ENCODE assay signal across 11 cellular contexts in genomic region chr6:39003072-39003471, GRCh38. TPM values are rescaled to one million over a fixed set of nuclear protein-coding genes. Genes with fewer than 3 reads are reported as not detected.
DNase-seq lines count a peak whose midpoint lies in the region; ATAC-seq and TF ChIP-seq lines count a peak whose summit lies in the region.
"Had no signal": no experiment of that assay in that cellular context is flagged by ENCODE, and none has a peak within 500 bp of the region (broad histone marks: within the 10 kb centered on the region; RNA-seq: fewer than 3 reads in every experiment).

No MANE protein-coding gene starts in this region.

- peak; percentile 54 for DNase-seq in activated CD8-positive, alpha-beta T cell treated with anti-CD3 and anti-CD28 coated beads for 36 hours
- no peak for DNase-seq in activated CD8-positive, alpha-beta T cell treated with anti-CD3 and anti-CD28 coated beads, Interleukin-2, amount 10 ng/mL, durations not matched to agents 7 days and 5 days
- peak; percentile 52 for DNase-seq in WTC11 (ENCODE audit: low spot score)
- DNase-seq in neuronal stem cell (ENCODE audit: low spot score), result peak; percentile 12
- DNase-seq in middle frontal gyrus (ENCODE audit: extremely low spot score, low spot score), result no peak
- DNase-seq in RKO (ENCODE audit: low spot score), result no peak
- no peak for DNase-seq in lower lobe of right lung
- DNase-seq: NCI-H1048 had no signal

- H3K36me3 ChIP-seq in neuronal stem cell (replicated peaks in 1 of 2; ENCODE audit: control insufficient read depth in 2 of 2, insufficient read depth in 2 of 2, low read length in 2 of 2) (no peaks in the 10 kb centered on the region), lower lobe of right lung (no peaks in the 10 kb centered on the region)

- no peaks in the 10 kb centered on the region for H3K9me3 Mint-ChIP-seq in activated CD8-positive, alpha-beta T cell treated with anti-CD3 and anti-CD28 coated beads for 36 hours
- no peaks in the 10 kb centered on the region for H3K9me3 Mint-ChIP-seq in activated CD8-positive, alpha-beta T cell treated with anti-CD3 and anti-CD28 coated beads, Interleukin-2, amount 10 ng/mL, durations not matched to agents 7 days and 5 days (ENCODE audit: insufficient read depth)
- H3K9me3 Mint-ChIP-seq in WTC11, result no peaks in the 10 kb centered on the region

- H3K4me1 ChIP-seq in neuronal stem cell (ENCODE audit: control insufficient read depth in 2 of 2, insufficient read depth in 1 of 2, low read depth in 1 of 2, low read length in 2 of 2) (no peaks in the 10 kb centered on the region), lower lobe of right lung (no peaks in the 10 kb centered on the region)

- H3K79me1 ChIP-seq in neuronal stem cell (ENCODE audit: low read depth, low read length), result no peaks in the 10 kb centered on the region

- H4K8ac ChIP-seq in neuronal stem cell (ENCODE audit: low read depth, low read length), result no peak overlapping the region

- no peak overlapping the region for H3K27ac Mint-ChIP-seq in activated CD8-positive, alpha-beta T cell treated with anti-CD3 and anti-CD28 coated beads for 36 hours
- no peak overlapping the region for H3K27ac Mint-ChIP-seq in activated CD8-positive, alpha-beta T cell treated with anti-CD3 and anti-CD28 coated beads, Interleukin-2, amount 10 ng/mL, durations not matched to agents 7 days and 5 days
- no peak overlapping the region for H3K27ac Mint-ChIP-seq in WTC11

- H3K27me3 ChIP-seq in neuronal stem cell (ENCODE audit: control insufficient read depth in 3 of 3, insufficient read depth in 3 of 3, low read depth in 1 of 3, low read length in 3 of 3), result peaks cover 0 to 28% (median 0%) of the 10 kb centered on the region in 3 experiments
- H3K27me3 ChIP-seq in lower lobe of right lung (ENCODE audit: low read depth), result peaks cover 11% of the 10 kb centered on the region

- H3K9me3 ChIP-seq in neuronal stem cell (replicated peaks in 1 of 2; ENCODE audit: control insufficient read depth in 2 of 2, insufficient read depth in 1 of 2, low read depth in 1 of 2, low read length in 2 of 2) (no peaks in the 10 kb centered on the region), lower lobe of right lung (no peaks in the 10 kb centered on the region)

- H3K36me3 Mint-ChIP-seq in activated CD8-positive, alpha-beta T cell treated with anti-CD3 and anti-CD28 coated beads for 36 hours (ENCODE audit: low read depth), result no peaks in the 10 kb centered on the region
- H3K36me3 Mint-ChIP-seq in activated CD8-positive, alpha-beta T cell treated with anti-CD3 and anti-CD28 coated beads, Interleukin-2, amount 10 ng/mL, durations not matched to agents 7 days and 5 days (ENCODE audit: low read depth), result no peaks in the 10 kb centered on the region
- H3K36me3 Mint-ChIP-seq in WTC11, result no peaks in the 10 kb centered on the region

- no peak overlapping the region for H4K91ac ChIP-seq in neuronal stem cell (ENCODE audit: low read depth, low read length, poor library complexity)

- H3K4me3 Mint-ChIP-seq in activated CD8-positive, alpha-beta T cell treated with anti-CD3 and anti-CD28 coated beads for 36 hours, result no peak overlapping the region
- H3K4me3 Mint-ChIP-seq in activated CD8-positive, alpha-beta T cell treated with anti-CD3 and anti-CD28 coated beads, Interleukin-2, amount 10 ng/mL, durations not matched to agents 7 days and 5 days, result no peak overlapping the region
- no peak overlapping the region for H3K4me3 Mint-ChIP-seq in WTC11

- H3K14ac ChIP-seq in neuronal stem cell (ENCODE audit: low read length), result no peak overlapping the region

- no peak overlapping the region for H2AFZ ChIP-seq in neuronal stem cell (ENCODE audit: low read length)

- ATAC-seq in activated CD8-positive, alpha-beta T cell treated with anti-CD3 and anti-CD28 coated beads for 36 hours, result no peak
- no peak for ATAC-seq in activated CD8-positive, alpha-beta T cell treated with anti-CD3 and anti-CD28 coated beads, Interleukin-2, amount 10 ng/mL, durations not matched to agents 7 days and 5 days
- ATAC-seq in WTC11, result peak; percentile 76
- no peak for ATAC-seq in lower lobe of right lung

- peaks cover 32% of the 10 kb centered on the region for H3K27me3 Mint-ChIP-seq in activated CD8-positive, alpha-beta T cell treated with anti-CD3 and anti-CD28 coated beads for 36 hours
- peaks cover 45% of the 10 kb centered on the region for H3K27me3 Mint-ChIP-seq in activated CD8-positive, alpha-beta T cell treated with anti-CD3 and anti-CD28 coated beads, Interleukin-2, amount 10 ng/mL, durations not matched to agents 7 days and 5 days (ENCODE audit: low read depth)
- peaks cover 8% of the 10 kb centered on the region for H3K27me3 Mint-ChIP-seq in WTC11 (ENCODE audit: low read depth)

- WGBS in neuronal stem cell (ENCODE audit: extremely low coverage in 2 of 2, insufficient read length in 2 of 2, insufficient replicate concordance in 1 of 2), 2 donors, result no CpG with 5 or more reads among the region's 3 CpGs

- POLR2A ChIA-PET in activated CD8-positive, alpha-beta T cell treated with anti-CD3 and anti-CD28 coated beads for 36 hours (lab: Charles Lee), result no interaction called here
- POLR2A ChIA-PET in activated CD8-positive, alpha-beta T cell treated with anti-CD3 and anti-CD28 coated beads, Interleukin-2, amount 10 ng/mL, durations not matched to agents 7 days and 5 days (lab: Charles Lee), result no interaction called here
- POLR2A ChIA-PET in WTC11 (lab: Charles Lee), result no interaction called here

- intact Hi-C loops in activated CD8-positive, alpha-beta T cell treated with anti-CD3 and anti-CD28 coated beads for 36 hours (cut with micrococcal nuclease), result no loop called here
- intact Hi-C loops in lower lobe of right lung (cut with DNase I), result no loop called here

- H3K4me3 ChIP-seq in neuronal stem cell (ENCODE audit: low read length in 2 of 2) (no peak overlapping the region), lower lobe of right lung (no peak overlapping the region)

- H3K18ac ChIP-seq in neuronal stem cell (ENCODE audit: low read length), result no peak overlapping the region

- H3K4ac ChIP-seq in neuronal stem cell (ENCODE audit: low read length), result no peak overlapping the region

- H2BK15ac ChIP-seq in neuronal stem cell (ENCODE audit: low read length), result no peak overlapping the region

- H3K23ac ChIP-seq in neuronal stem cell (ENCODE audit: low read depth, low read length, poor library complexity), result no peak overlapping the region

- no peaks in the 10 kb centered on the region for H3K4me1 Mint-ChIP-seq in activated CD8-positive, alpha-beta T cell treated with anti-CD3 and anti-CD28 coated beads for 36 hours (ENCODE audit: low read depth)
- no peaks in the 10 kb centered on the region for H3K4me1 Mint-ChIP-seq in activated CD8-positive, alpha-beta T cell treated with anti-CD3 and anti-CD28 coated beads, Interleukin-2, amount 10 ng/mL, durations not matched to agents 7 days and 5 days (ENCODE audit: low read depth)
- no peaks in the 10 kb centered on the region for H3K4me1 Mint-ChIP-seq in WTC11

- CTCF ChIA-PET in activated CD8-positive, alpha-beta T cell treated with anti-CD3 and anti-CD28 coated beads for 36 hours (lab: Charles Lee), result interaction anchor here (0.6 to 4.7 kb wide), 17 partner anchors 15 to 311 kb away, joined by 3 to 26 read pairs (median 5); partner anchors contain the start of gene KCNK17
- CTCF ChIA-PET in activated CD8-positive, alpha-beta T cell treated with anti-CD3 and anti-CD28 coated beads, Interleukin-2, amount 10 ng/mL, durations not matched to agents 7 days and 5 days (lab: Charles Lee), result interaction anchor here (0.6 to 1.7 kb wide), 6 partner anchors 99 to 307 kb away, joined by 3 to 7 read pairs (median 4); no protein-coding TSS in a partner anchor
- CTCF ChIA-PET in WTC11 (lab: Charles Lee), result interaction anchor here (0.7 to 5.1 kb wide), 11 partner anchors 8 to 310 kb away, joined by 3 to 66 read pairs (median 5); no protein-coding TSS in a partner anchor

- H3K27ac ChIP-seq in neuronal stem cell (replicated peaks; ENCODE audit: low read length) (no peak overlapping the region), lower lobe of right lung (no peak overlapping the region)
- H3K27ac ChIP-seq: epithelial cell of prostate had no signal

- H3K9ac ChIP-seq in neuronal stem cell (ENCODE audit: low read depth, low read length, poor library complexity), result no peak overlapping the region

- H2BK5ac ChIP-seq in neuronal stem cell (ENCODE audit: low read length), result no peak overlapping the region

- no peak overlapping the region for H2AK5ac ChIP-seq in neuronal stem cell (ENCODE audit: low read depth, low read length)

- peak; percentile 47 for TF ChIP-seq CTCF in activated CD8-positive, alpha-beta T cell treated with anti-CD3 and anti-CD28 coated beads for 36 hours (IDR thresholded peaks at IDR 0.05)
- TF ChIP-seq CTCF in LNCAP (IDR thresholded peaks at IDR 0.05) (peak; percentile 46; the same call in 1 of the 2 replicates), WTC11 (IDR thresholded peaks at IDR 0.05) (0 out of 2 replicates have a peak, but pooled peaks have one; percentile 32), lower lobe of right lung (IDR thresholded peaks at IDR 0.05) (no peak)

- H2BK120ac ChIP-seq in neuronal stem cell (ENCODE audit: low read depth, low read length), result no peak overlapping the region

- no peak overlapping the region for H2BK12ac ChIP-seq in neuronal stem cell (ENCODE audit: low read length)

- H3K4me2 ChIP-seq in neuronal stem cell (ENCODE audit: insufficient read depth, low read length, poor library complexity, severe bottlenecking), result no peak overlapping the region

TF ChIP-seq in WTC11, 78 proteins besides CTCF, POLR2A, EP300 and RAD21 (continues in another document):
- no peak for TF ChIP-seq ETV6 (CRISPR knock-in tag; IDR thresholded peaks at IDR 0.05)
- no peak for TF ChIP-seq ERG (CRISPR knock-in tag; IDR thresholded peaks at IDR 0.05)
- no peak for TF ChIP-seq ZNF416 (CRISPR knock-in tag; IDR thresholded peaks at IDR 0.05)
- no peak for TF ChIP-seq MYBL2 (CRISPR knock-in tag; IDR thresholded peaks at IDR 0.05)
- TF ChIP-seq TP53 (CRISPR knock-in tag; IDR thresholded peaks at IDR 0.05), result no peak

RNA-seq across cellular contexts. Expression of gene GLP1R, which starts 45.5 kb away (rescaled TPM):
- 1 to 10 TPM in 1 of 2 experiments, under 1 TPM in 1; 0.81 to 1.1 TPM for total RNA-seq in activated CD8-positive, alpha-beta T cell treated with anti-CD3 and anti-CD28 coated beads for 36 hours
- not detected for total RNA-seq in activated CD8-positive, alpha-beta T cell treated with anti-CD3 and anti-CD28 coated beads, Interleukin-2, amount 10 ng/mL, durations not matched to agents 7 days and 5 days
- total RNA-seq in WTC11 (2021) (1.8 to 2.2 TPM (median 2.1 TPM) in 3 replicates), lower lobe of right lung (0.35 TPM)
- polyA plus RNA-seq in neuronal stem cell (2013, experiment 1 of 2), result 0.92 TPM
- polyA plus RNA-seq in neuronal stem cell (2013, experiment 2 of 2), result 0.86 TPM
- total RNA-seq: T-helper 1 cell treated with Interleukin-12 subunit alpha and Interleukin-12 subunit beta and Interleukin-4 antibody, amounts not matched to agents 30 ng/mL and 1 ng/mL, for 36 hours had no signal

Comparison
In these comparisons a context has a peak if more than half of its experiments do, and no peak if none do; other contexts are left out.
1. DNase-seq: peak in activated CD8-positive, alpha-beta T cell treated with anti-CD3 and anti-CD28 coated beads for 36 hours (single experiment), WTC11 (single experiment) and neuronal stem cell (single experiment); none in activated CD8-positive, alpha-beta T cell treated with anti-CD3 and anti-CD28 coated beads, Interleukin-2, amount 10 ng/mL, durations not matched to agents 7 days and 5 days (single experiment), middle frontal gyrus (single experiment), RKO (single experiment) and lower lobe of right lung (single experiment).